ENCODE assay signal across 11 cellular contexts in the genomic region with DNA sequence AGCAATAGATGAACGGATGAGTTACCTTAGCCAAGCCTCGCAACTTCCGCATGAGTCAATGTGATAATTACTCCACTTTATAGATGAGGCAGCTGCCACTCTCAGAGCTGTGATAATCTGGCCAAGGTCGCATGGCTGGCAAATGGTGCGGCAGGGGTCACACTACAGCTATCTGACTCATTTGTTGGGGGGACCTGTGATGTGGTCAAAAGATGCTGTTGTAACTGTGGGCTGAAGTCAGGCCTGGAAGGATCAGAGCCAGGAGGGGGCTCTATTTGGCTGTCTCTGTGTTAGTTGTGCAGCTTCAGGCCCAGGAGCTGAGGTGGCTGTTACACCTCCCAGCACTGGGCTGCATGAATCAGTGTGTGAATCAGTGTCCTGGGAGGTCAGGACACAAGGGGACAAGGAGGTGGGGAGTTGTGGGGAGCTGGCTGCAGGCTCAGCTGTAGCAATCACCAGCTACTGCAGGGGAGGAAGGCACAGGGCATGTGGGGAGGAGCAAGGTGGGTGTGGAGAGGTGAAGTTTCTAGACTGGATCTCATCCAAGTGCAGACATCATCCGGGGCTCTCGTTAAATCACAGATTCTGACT. TPM values are rescaled to one million over a fixed set of nuclear protein-coding genes. Genes with fewer than 3 reads are reported as not detected.
DNase-seq lines count a peak whose midpoint lies in the region; ATAC-seq and TF ChIP-seq lines count a peak whose summit lies in the region.
"Had no signal": no experiment of that assay in that cellular context is flagged by ENCODE, and none has a peak within 500 bp of the region (broad histone marks: within the 10 kb centered on the region; RNA-seq: fewer than 3 reads in every experiment).

No MANE protein-coding gene starts in this region.

- intact Hi-C loops in Panc1 (cut with micrococcal nuclease; ENCODE audit: unreplicated experiment) (loop anchor here (5.0 kb wide), 1 partner anchor 272 kb away; a partner anchor contains a TSS), uterus (cut with DNase I; ENCODE audit: low total_unique reads) (no loop called here)

- no peak; the same call in 1 of the 2 replicates for TF ChIP-seq CTCF in Panc1 (IDR thresholded peaks at IDR 0.05)
- no peak for TF ChIP-seq CTCF in uterus (IDR thresholded peaks at IDR 0.05)

- BruUV-seq in Panc1 (replicated peaks; lab: Mats Ljungman, UMichigan): no TSS peak

- TF ChIP-seq POLR2A in uterus (IDR thresholded peaks at IDR 0.05): no peak

- no peaks in the 10 kb centered on the region for H3K27me3 ChIP-seq in Panc1 (ENCODE audit: control insufficient read depth, insufficient read depth, low read length)
- H3K27me3 ChIP-seq in uterus: no peaks in the 10 kb centered on the region

- H3K4me1 ChIP-seq in Panc1 (ENCODE audit: control insufficient read depth, insufficient read depth, low read length) (peaks cover 58% of the 10 kb centered on the region), uterus (no peaks in the 10 kb centered on the region)

- H3K27ac ChIP-seq in Panc1 (ENCODE audit: low read length) (peak overlapping the region; percentile 80), uterus (no peak overlapping the region)
- H3K27ac ChIP-seq: HL-60 had no signal

- POLR2A ChIA-PET in Panc1 (lab: Charles Lee): interaction anchor here (0.6 kb wide), 2 partner anchors 14 to 27 kb away, joined by 3 to 6 read pairs; no protein-coding TSS in a partner anchor

- CTCF ChIA-PET in Panc1 (lab: Charles Lee): interaction anchor here (0.7 to 1.5 kb wide), 6 partner anchors 29 to 255 kb away, joined by 3 to 9 read pairs (median 6); no protein-coding TSS in a partner anchor

- DNase-seq in HCEC 1CT (peak; percentile 67), Panc1 (ENCODE audit: low read depth, low spot score) (peak; percentile 84), skeletal muscle cell (ENCODE audit: low read depth) (peak; percentile 56), NCI-H524 (lab: John Stamatoyannopoulos, UW) (no peak), uterus (no peak)
- DNase-seq: stimulated activated CD4-positive, alpha-beta T cell treated with anti-CD3 and anti-CD28 coated beads, Interleukin-4, amount 100 ng/mL, for 24 hours had no signal

- H3K9me3 ChIP-seq in Panc1 (ENCODE audit: control insufficient read depth, insufficient read depth, low read depth, low read length): no peaks in the 10 kb centered on the region
- no peaks in the 10 kb centered on the region for H3K9me3 ChIP-seq in uterus

- in situ Hi-C loops in Panc1 (cut with HindIII; ENCODE audit: low pct_unique_long_range_greater_than_20kb, low sequenced_read_pairs): no loop called here

- H3K36me3 ChIP-seq in Panc1 (ENCODE audit: control insufficient read depth, insufficient read depth, low read length): no peaks in the 10 kb centered on the region
- H3K36me3 ChIP-seq in uterus: no peaks in the 10 kb centered on the region

- H3K4me3 ChIP-seq in Panc1 (ENCODE audit: low read depth in 2 of 2, low read length in 2 of 2) (no peak overlapping the region), skeletal muscle cell (ENCODE audit: low read depth, low read length) (no peak overlapping the region), uterus (no peak overlapping the region)

- ATAC-seq in Panc1 (peak; percentile 93), esophagus mucosa (peak; percentile 84), GM18520 (IDR thresholded peaks at IDR 0.05; ENCODE audit: unreplicated experiment) (no peak), HG03097 (IDR thresholded peaks at IDR 0.05; ENCODE audit: low FRiP score, unreplicated experiment) (no peak)

RNA-seq across cellular contexts. Expression of a gene that starts 33.1 kb away (rescaled TPM):
- 17.8 TPM for total RNA-seq in Panc1 (2021; ENCODE audit: unreplicated experiment)
- 30.6 TPM for polyA plus RNA-seq in Panc1 (2012; ENCODE audit: insufficient read length)
- 6.1 TPM for total RNA-seq in esophagus mucosa
- total RNA-seq in uterus: 10 to 100 TPM in 1 of 4 donors, 1 to 10 TPM in 2, under 1 TPM in 1; 0.29 to 18.4 (median 5.2) TPM
- total RNA-seq: SK-MEL-5 had no signal

RNA-seq across cellular contexts. Expression of a gene that starts 52.5 kb away (rescaled TPM):
- total RNA-seq in Panc1 (2021; ENCODE audit: unreplicated experiment) (not detected), esophagus mucosa (not detected), uterus (not detected)
- not detected for polyA plus RNA-seq in Panc1 (2012; ENCODE audit: insufficient read length)
- total RNA-seq: SK-MEL-5 had no signal

Comparison
In these comparisons a context has a peak if more than half of its experiments do, and no peak if none do; other contexts are left out.
1. DNase-seq: peak in HCEC 1CT (single experiment), Panc1 (single experiment) and skeletal muscle cell (single experiment); none in NCI-H524 (0 of 2) and uterus (0 of 2).
2. ATAC-seq: peak in Panc1 (single experiment) and esophagus mucosa (single experiment); none in GM18520 (single experiment) and HG03097 (single experiment).